Comparison of ENCODE assay signal across 1 cellular context in the genomic region with DNA sequence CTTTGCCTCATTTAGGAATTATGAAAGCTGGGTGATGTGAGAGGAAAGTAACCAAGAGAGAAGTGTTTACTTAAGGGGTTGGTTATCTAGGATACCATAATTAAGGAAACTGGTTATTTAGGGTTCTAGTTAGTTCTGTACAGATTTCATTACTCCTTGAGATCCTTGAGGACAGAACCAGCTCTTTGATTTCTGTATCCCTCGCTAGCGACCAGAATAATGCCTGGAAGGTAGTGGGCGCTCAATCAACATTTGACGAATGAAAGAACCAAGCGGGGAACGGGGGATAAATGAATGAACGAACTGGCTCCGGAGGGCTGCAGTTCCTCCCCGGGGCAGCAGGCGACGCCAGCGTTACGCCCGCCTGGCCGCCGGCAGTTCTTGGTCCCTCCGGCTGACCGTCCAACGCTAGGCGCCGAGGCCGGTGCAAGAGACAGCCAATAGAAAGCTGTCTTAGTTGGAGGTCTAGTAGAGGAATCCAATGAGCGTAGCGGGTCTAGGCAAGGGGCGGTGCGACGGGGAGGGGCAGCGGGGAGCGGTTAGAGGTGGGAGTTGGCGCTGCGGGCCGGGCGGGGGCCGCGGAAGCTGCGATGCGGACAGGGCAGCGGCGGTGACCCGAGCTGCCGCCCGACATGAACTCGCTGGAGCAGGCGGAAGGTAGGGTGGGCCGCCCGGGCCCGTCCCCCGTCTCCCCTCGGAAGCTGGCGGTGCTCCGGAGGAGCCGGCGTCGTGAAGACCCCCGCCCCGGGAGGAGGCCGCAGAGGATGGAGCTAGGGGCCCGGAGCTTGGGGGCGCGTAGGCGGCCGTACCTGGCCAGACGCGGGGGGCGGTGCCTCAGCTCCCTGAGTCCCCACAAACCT.
A peak's percentile ranks its signal among the peaks of the same experiment; 100 is the strongest.
TF ChIP-seq lines count a peak whose summit lies in the region.

A gene with protein sequence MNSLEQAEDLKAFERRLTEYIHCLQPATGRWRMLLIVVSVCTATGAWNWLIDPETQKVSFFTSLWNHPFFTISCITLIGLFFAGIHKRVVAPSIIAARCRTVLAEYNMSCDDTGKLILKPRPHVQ (plus strand): TSS at position 542 of the 860 bp plus-strand sequence. CDS start 91 bp downstream, at position 633.

TF ChIP-seq in H1, 55 proteins besides CTCF, POLR2A, EP300 and RAD21:
- TF ChIP-seq CTBP2 (IDR thresholded peaks at IDR 0.05; ENCODE audit: borderline replicate concordance, insufficient read depth, insufficient read length, low read length) (no peak), TAF7 (optimal IDR thresholded peaks at IDR 0.05; ENCODE audit: borderline replicate concordance, low read depth, low read length) (peak; percentile 30), FOSL1 (IDR thresholded peaks at IDR 0.05; ENCODE audit: insufficient read depth, low read depth, low read length) (no peak), CBX8 (IDR thresholded peaks at IDR 0.05; ENCODE audit: borderline replicate concordance, low read depth, low read length) (no peak), TCF12 (IDR thresholded peaks at IDR 0.05; ENCODE audit: low read depth, low read length) (no peak), CHD2 (IDR thresholded peaks at IDR 0.05; ENCODE audit: low read length) (peak; percentile 91), ZNF274 (IDR thresholded peaks at IDR 0.05; ENCODE audit: borderline replicate concordance, extremely low read depth, low read length) (no peak), BACH1 (IDR thresholded peaks at IDR 0.05; ENCODE audit: low read length) (no peak), GABPA (IDR thresholded peaks at IDR 0.05; ENCODE audit: borderline replicate concordance, insufficient read depth, low read length) (no peak), CREB1 (IDR thresholded peaks at IDR 0.05) (peak; percentile 61), CEBPB (IDR thresholded peaks at IDR 0.05; ENCODE audit: low read depth, low read length) (no peak), SAP30 (IDR thresholded peaks at IDR 0.05; ENCODE audit: insufficient read depth, insufficient replicate concordance, low read length) (no peak), TAF1 (IDR thresholded peaks at IDR 0.05; ENCODE audit: low read depth, low read length) (peak; percentile 42; the same call in 1 of the 2 replicates), SP1 (IDR thresholded peaks at IDR 0.05; ENCODE audit: low read depth, low read length) (peak; percentile 99), TBP (IDR thresholded peaks at IDR 0.05; ENCODE audit: low read depth, low read length) (peak; percentile 14; the same call in 1 of the 2 replicates), KDM5A (IDR thresholded peaks at IDR 0.05; ENCODE audit: low read length) (no peak), NRF1 (IDR thresholded peaks at IDR 0.05; ENCODE audit: low read depth, low read length) (no peak), SUZ12 (IDR thresholded peaks at IDR 0.05; ENCODE audit: low read length) (no peak), JUND (IDR thresholded peaks at IDR 0.05; ENCODE audit: low read length) (no peak), POLR2AphosphoS5 (IDR thresholded peaks at IDR 0.05; ENCODE audit: low read depth, low read length) (no peak; the same call in 1 of the 2 replicates), SP2 (IDR thresholded peaks at IDR 0.05; ENCODE audit: low read length) (no peak), PHF8 (conservative IDR thresholded peaks at IDR 0.05; ENCODE audit: low read depth, low read length) (peak; percentile 84), BCL11A (IDR thresholded peaks at IDR 0.05; ENCODE audit: low read depth in 2 of 2, low read length in 2 of 2) (no peak), SRF (IDR thresholded peaks at IDR 0.05; ENCODE audit: low read depth, low read length) (no peak), HDAC2 (IDR thresholded peaks at IDR 0.05; ENCODE audit: borderline replicate concordance in 1 of 2, low read depth in 2 of 2, low read length in 2 of 2) (no peak), RBBP5 (IDR thresholded peaks at IDR 0.05; ENCODE audit: borderline replicate concordance, low read depth, low read length) (peak; percentile 42; the same call in 1 of the 2 replicates), SIN3A (conservative IDR thresholded peaks at IDR 0.05 in 1 of 2, IDR thresholded peaks at IDR 0.05 in 1 of 2; ENCODE audit: low read depth in 1 of 2, low read length in 2 of 2) (peak in 1 of 2 experiments; percentile 71; a peak in 1 of 4 replicates), ASH2L (IDR thresholded peaks at IDR 0.05; ENCODE audit: low read length) (peak; percentile 73), JUN (IDR thresholded peaks at IDR 0.05; ENCODE audit: low read depth, low read length) (no peak), CBX5 (IDR thresholded peaks at IDR 0.05; ENCODE audit: low read depth, low read length) (no peak), GTF2F1 (IDR thresholded peaks at IDR 0.05; ENCODE audit: borderline replicate concordance, low read depth, low read length) (no peak), SP4 (IDR thresholded peaks at IDR 0.05; ENCODE audit: low read length) (no peak), CHD1 (IDR thresholded peaks at IDR 0.05; ENCODE audit: low read depth, low read length) (no peak), HDAC6 (IDR thresholded peaks at IDR 0.05; ENCODE audit: low read depth, low read length) (no peak), EGR1 (IDR thresholded peaks at IDR 0.05; ENCODE audit: borderline replicate concordance, low read depth, low read length) (0 out of 2 replicates have a peak, but pooled peaks have one; percentile 56), BRCA1 (IDR thresholded peaks at IDR 0.05; ENCODE audit: low read depth, low read length) (no peak), KDM4A (IDR thresholded peaks at IDR 0.05; ENCODE audit: low read depth, low read length, severe bottlenecking) (peak; percentile 94)
- TF ChIP-seq, protein P1, sequence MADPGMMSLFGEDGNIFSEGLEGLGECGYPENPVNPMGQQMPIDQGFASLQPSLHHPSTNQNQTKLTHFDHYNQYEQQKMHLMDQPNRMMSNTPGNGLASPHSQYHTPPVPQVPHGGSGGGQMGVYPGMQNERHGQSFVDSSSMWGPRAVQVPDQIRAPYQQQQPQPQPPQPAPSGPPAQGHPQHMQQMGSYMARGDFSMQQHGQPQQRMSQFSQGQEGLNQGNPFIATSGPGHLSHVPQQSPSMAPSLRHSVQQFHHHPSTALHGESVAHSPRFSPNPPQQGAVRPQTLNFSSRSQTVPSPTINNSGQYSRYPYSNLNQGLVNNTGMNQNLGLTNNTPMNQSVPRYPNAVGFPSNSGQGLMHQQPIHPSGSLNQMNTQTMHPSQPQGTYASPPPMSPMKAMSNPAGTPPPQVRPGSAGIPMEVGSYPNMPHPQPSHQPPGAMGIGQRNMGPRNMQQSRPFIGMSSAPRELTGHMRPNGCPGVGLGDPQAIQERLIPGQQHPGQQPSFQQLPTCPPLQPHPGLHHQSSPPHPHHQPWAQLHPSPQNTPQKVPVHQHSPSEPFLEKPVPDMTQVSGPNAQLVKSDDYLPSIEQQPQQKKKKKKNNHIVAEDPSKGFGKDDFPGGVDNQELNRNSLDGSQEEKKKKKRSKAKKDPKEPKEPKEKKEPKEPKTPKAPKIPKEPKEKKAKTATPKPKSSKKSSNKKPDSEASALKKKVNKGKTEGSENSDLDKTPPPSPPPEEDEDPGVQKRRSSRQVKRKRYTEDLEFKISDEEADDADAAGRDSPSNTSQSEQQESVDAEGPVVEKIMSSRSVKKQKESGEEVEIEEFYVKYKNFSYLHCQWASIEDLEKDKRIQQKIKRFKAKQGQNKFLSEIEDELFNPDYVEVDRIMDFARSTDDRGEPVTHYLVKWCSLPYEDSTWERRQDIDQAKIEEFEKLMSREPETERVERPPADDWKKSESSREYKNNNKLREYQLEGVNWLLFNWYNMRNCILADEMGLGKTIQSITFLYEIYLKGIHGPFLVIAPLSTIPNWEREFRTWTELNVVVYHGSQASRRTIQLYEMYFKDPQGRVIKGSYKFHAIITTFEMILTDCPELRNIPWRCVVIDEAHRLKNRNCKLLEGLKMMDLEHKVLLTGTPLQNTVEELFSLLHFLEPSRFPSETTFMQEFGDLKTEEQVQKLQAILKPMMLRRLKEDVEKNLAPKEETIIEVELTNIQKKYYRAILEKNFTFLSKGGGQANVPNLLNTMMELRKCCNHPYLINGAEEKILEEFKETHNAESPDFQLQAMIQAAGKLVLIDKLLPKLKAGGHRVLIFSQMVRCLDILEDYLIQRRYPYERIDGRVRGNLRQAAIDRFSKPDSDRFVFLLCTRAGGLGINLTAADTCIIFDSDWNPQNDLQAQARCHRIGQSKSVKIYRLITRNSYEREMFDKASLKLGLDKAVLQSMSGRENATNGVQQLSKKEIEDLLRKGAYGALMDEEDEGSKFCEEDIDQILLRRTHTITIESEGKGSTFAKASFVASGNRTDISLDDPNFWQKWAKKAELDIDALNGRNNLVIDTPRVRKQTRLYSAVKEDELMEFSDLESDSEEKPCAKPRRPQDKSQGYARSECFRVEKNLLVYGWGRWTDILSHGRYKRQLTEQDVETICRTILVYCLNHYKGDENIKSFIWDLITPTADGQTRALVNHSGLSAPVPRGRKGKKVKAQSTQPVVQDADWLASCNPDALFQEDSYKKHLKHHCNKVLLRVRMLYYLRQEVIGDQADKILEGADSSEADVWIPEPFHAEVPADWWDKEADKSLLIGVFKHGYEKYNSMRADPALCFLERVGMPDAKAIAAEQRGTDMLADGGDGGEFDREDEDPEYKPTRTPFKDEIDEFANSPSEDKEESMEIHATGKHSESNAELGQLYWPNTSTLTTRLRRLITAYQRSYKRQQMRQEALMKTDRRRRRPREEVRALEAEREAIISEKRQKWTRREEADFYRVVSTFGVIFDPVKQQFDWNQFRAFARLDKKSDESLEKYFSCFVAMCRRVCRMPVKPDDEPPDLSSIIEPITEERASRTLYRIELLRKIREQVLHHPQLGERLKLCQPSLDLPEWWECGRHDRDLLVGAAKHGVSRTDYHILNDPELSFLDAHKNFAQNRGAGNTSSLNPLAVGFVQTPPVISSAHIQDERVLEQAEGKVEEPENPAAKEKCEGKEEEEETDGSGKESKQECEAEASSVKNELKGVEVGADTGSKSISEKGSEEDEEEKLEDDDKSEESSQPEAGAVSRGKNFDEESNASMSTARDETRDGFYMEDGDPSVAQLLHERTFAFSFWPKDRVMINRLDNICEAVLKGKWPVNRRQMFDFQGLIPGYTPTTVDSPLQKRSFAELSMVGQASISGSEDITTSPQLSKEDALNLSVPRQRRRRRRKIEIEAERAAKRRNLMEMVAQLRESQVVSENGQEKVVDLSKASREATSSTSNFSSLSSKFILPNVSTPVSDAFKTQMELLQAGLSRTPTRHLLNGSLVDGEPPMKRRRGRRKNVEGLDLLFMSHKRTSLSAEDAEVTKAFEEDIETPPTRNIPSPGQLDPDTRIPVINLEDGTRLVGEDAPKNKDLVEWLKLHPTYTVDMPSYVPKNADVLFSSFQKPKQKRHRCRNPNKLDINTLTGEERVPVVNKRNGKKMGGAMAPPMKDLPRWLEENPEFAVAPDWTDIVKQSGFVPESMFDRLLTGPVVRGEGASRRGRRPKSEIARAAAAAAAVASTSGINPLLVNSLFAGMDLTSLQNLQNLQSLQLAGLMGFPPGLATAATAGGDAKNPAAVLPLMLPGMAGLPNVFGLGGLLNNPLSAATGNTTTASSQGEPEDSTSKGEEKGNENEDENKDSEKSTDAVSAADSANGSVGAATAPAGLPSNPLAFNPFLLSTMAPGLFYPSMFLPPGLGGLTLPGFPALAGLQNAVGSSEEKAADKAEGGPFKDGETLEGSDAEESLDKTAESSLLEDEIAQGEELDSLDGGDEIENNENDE (IDR thresholded peaks at IDR 0.05; ENCODE audit: insufficient replicate concordance, low read length) = no peak
- TF ChIP-seq, protein P2, sequence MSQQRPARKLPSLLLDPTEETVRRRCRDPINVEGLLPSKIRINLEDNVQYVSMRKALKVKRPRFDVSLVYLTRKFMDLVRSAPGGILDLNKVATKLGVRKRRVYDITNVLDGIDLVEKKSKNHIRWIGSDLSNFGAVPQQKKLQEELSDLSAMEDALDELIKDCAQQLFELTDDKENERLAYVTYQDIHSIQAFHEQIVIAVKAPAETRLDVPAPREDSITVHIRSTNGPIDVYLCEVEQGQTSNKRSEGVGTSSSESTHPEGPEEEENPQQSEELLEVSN (IDR thresholded peaks at IDR 0.05) = peak; percentile 39; the same call in 1 of the 2 replicates
